ENCODE assay signal across 8 cellular contexts in genomic region chr19:48660854-48661731, GRCh38. TPM values are rescaled to one million over a fixed set of nuclear protein-coding genes. Genes with fewer than 3 reads are reported as not detected.
DNase-seq lines count a peak whose midpoint lies in the region; ATAC-seq, FAIRE-seq and TF ChIP-seq lines count a peak whose summit lies in the region.

No MANE protein-coding gene starts in this region.

- TF ChIP-seq RAD21 in A549 (conservative IDR thresholded peaks at IDR 0.05 in 1 of 2, IDR thresholded peaks at IDR 0.05 in 1 of 2), result no peak

- peak overlapping the region; percentile 5 to 61; a peak in 3 of 6 replicates for H3K27ac ChIP-seq in A549

- no peak for TF ChIP-seq CTCF in A549 (IDR thresholded peaks at IDR 0.05)
- no peak for TF ChIP-seq CTCF in mesothelial cell of epicardium (IDR thresholded peaks at IDR 0.05; ENCODE audit: unreplicated experiment)

- ATAC-seq in A549 (peak; percentile 70 to 88), GM18511 (IDR thresholded peaks at IDR 0.05; ENCODE audit: unreplicated experiment) (peak; percentile 84), HG03095 (IDR thresholded peaks at IDR 0.05; ENCODE audit: unreplicated experiment) (peak; percentile 75)
- ATAC-seq in activated CD8-positive, alpha-beta T cell treated with anti-CD3 and anti-CD28 coated beads, Interleukin-2, amount 10 ng/mL, durations not matched to agents 7 days and 5 days, result peak; percentile 95

- TF ChIP-seq POLR2A in A549 (IDR thresholded peaks at IDR 0.05; ENCODE audit: low read length), result no peak

- WGBS in A549 (ENCODE audit: missing lambda C conversion rate), result 64% methylated on average over 40 of the region's 40 CpGs

- H3K9me3 Mint-ChIP-seq in activated CD8-positive, alpha-beta T cell treated with anti-CD3 and anti-CD28 coated beads, Interleukin-2, amount 10 ng/mL, durations not matched to agents 7 days and 5 days (ENCODE audit: insufficient read depth), result no peaks in the 10 kb centered on the region
- no peaks in the 10 kb centered on the region for H3K9me3 Mint-ChIP-seq in mesothelial cell of epicardium

- peak overlapping the region; percentile 29 for H3K4me2 ChIP-seq in A549

- peak; percentile 91 for FAIRE-seq in A549 (lab: Jason Lieb, UNC)

- no peak for TF ChIP-seq EP300 in A549 (IDR thresholded peaks at IDR 0.05)

- peaks cover 11% of the 10 kb centered on the region for H3K27me3 Mint-ChIP-seq in activated CD8-positive, alpha-beta T cell treated with anti-CD3 and anti-CD28 coated beads, Interleukin-2, amount 10 ng/mL, durations not matched to agents 7 days and 5 days (ENCODE audit: low read depth)
- no peaks in the 10 kb centered on the region for H3K27me3 Mint-ChIP-seq in mesothelial cell of epicardium (ENCODE audit: low read depth)

- H3K4me3 Mint-ChIP-seq in activated CD8-positive, alpha-beta T cell treated with anti-CD3 and anti-CD28 coated beads, Interleukin-2, amount 10 ng/mL, durations not matched to agents 7 days and 5 days, result peak overlapping the region; percentile 44
- H3K4me3 Mint-ChIP-seq in mesothelial cell of epicardium, result no peak overlapping the region

- H3K4me1 ChIP-seq in A549, result no peaks in the 10 kb centered on the region

- H3K9me3 ChIP-seq in A549, result no peaks in the 10 kb centered on the region

- CTCF ChIA-PET in A549 (lab: Yijun Ruan, JAX), result interaction anchor here (1.0 to 7.8 kb wide), 3 partner anchors 8 to 15 kb away, joined by 3 to 68 read pairs (median 6); no protein-coding TSS in a partner anchor
- CTCF ChIA-PET in activated CD8-positive, alpha-beta T cell treated with anti-CD3 and anti-CD28 coated beads, Interleukin-2, amount 10 ng/mL, durations not matched to agents 7 days and 5 days (lab: Charles Lee), result interaction anchor here (1.3 kb wide), 1 partner anchor 13 kb away, joined by 4 read pairs; no protein-coding TSS in a partner anchor

- no peak overlapping the region for H3K4me3 ChIP-seq in A549

- H3K27ac Mint-ChIP-seq in activated CD8-positive, alpha-beta T cell treated with anti-CD3 and anti-CD28 coated beads, Interleukin-2, amount 10 ng/mL, durations not matched to agents 7 days and 5 days, result peak overlapping the region; percentile 93
- H3K27ac Mint-ChIP-seq in mesothelial cell of epicardium, result peak overlapping the region; percentile 27

- H3K36me3 Mint-ChIP-seq in activated CD8-positive, alpha-beta T cell treated with anti-CD3 and anti-CD28 coated beads, Interleukin-2, amount 10 ng/mL, durations not matched to agents 7 days and 5 days (ENCODE audit: low read depth), result no peaks in the 10 kb centered on the region
- H3K36me3 Mint-ChIP-seq in mesothelial cell of epicardium, result no peaks in the 10 kb centered on the region

- DNase-seq in A549 (ENCODE audit: low read depth in 1 of 2, low spot score in 1 of 2), result peak; percentile 91 to 96
- DNase-seq in NCI-H774 (lab: John Stamatoyannopoulos, UW), result peak; percentile 83
- DNase-seq in activated CD8-positive, alpha-beta T cell treated with anti-CD3 and anti-CD28 coated beads, Interleukin-2, amount 10 ng/mL, durations not matched to agents 7 days and 5 days, result peak; percentile 90
- DNase-seq in effector CD4-positive, alpha-beta T cell, result peak; percentile 66
- peak in 1 of 2 experiments; percentile 67 for DNase-seq in mesothelial cell of epicardium (ENCODE audit: low spot score in 2 of 2, unreplicated experiment in 2 of 2)
- peak; percentile 74 for DNase-seq in stimulated activated CD8-positive, alpha-beta memory T cell treated with anti-CD3 and anti-CD28 coated beads, Interleukin-4, amount 100 ng/mL, for 24 hours (ENCODE audit: low read depth)

- peaks cover 10% of the 10 kb centered on the region for H3K4me1 Mint-ChIP-seq in activated CD8-positive, alpha-beta T cell treated with anti-CD3 and anti-CD28 coated beads, Interleukin-2, amount 10 ng/mL, durations not matched to agents 7 days and 5 days (ENCODE audit: low read depth)
- peaks cover 10% of the 10 kb centered on the region for H3K4me1 Mint-ChIP-seq in mesothelial cell of epicardium

- POLR2A ChIA-PET in A549 (lab: Yijun Ruan, JAX), result no interaction called here
- POLR2A ChIA-PET in activated CD8-positive, alpha-beta T cell treated with anti-CD3 and anti-CD28 coated beads, Interleukin-2, amount 10 ng/mL, durations not matched to agents 7 days and 5 days (lab: Charles Lee), result no interaction called here

TF ChIP-seq in A549, 52 proteins besides CTCF, POLR2A, EP300 and RAD21 (continues in another document):
- no peak for TF ChIP-seq FOSL2 (IDR thresholded peaks at IDR 0.05)
- TF ChIP-seq FOSL2 (CRISPR knock-in tag; IDR thresholded peaks at IDR 0.05), result peak; percentile 83
- no peak for TF ChIP-seq CHD2 (IDR thresholded peaks at IDR 0.05; ENCODE audit: low read length, partially characterized antibody)
- no peak for TF ChIP-seq KDM5A (IDR thresholded peaks at IDR 0.05)
- peak; percentile 99 for TF ChIP-seq RFX5 (IDR thresholded peaks at IDR 0.05)
- peak; percentile 95 for TF ChIP-seq MAX (IDR thresholded peaks at IDR 0.05)
- TF ChIP-seq HOXB5 (CRISPR knock-in tag; IDR thresholded peaks at IDR 0.05), result no peak
- no peak for TF ChIP-seq ATOH8 (CRISPR knock-in tag; IDR thresholded peaks at IDR 0.05; ENCODE audit: low read depth)
- no peak for TF ChIP-seq PBX3 (IDR thresholded peaks at IDR 0.05)

RNA-seq across cellular contexts. Expression of gene NTN5, which starts 11.7 kb away (rescaled TPM):
- polyA plus RNA-seq in A549 (2011; rRNA removed) (0.22 and 0.41 TPM in 2 replicates), A549 (2017; fragmentation: RNase III; extraction: RNeasy Plus Mini Kit Qiagen cat#74134 plus additional on column Dnase treatment) (0.18 to 0.44 TPM (median 0.28 TPM) in 3 replicates)
- polyA plus RNA-seq in A549 (2012; cell fraction: cytosol; rRNA removed), result 0.39 and 0.52 TPM in 2 replicates
- 3.6 and 4.5 TPM in 2 replicates for polyA plus RNA-seq in A549 (2012; cell fraction: nucleus; rRNA removed)
- not detected in 2 replicates for polyA minus RNA-seq in A549 (2011; rRNA and poly(A)+ RNA removed)
- under 1 TPM; 0.55 to 0.78 TPM for total RNA-seq in activated CD8-positive, alpha-beta T cell treated with anti-CD3 and anti-CD28 coated beads, Interleukin-2, amount 10 ng/mL, durations not matched to agents 7 days and 5 days
- total RNA-seq in mesothelial cell of epicardium, result 6.8 to 7.3 TPM (median 7.1 TPM) in 3 replicates

RNA-seq across cellular contexts. Expression of gene CA11, which starts 15.1 kb away (rescaled TPM):
- polyA plus RNA-seq in A549 (2011; rRNA removed), result 8.8 and 9.8 TPM in 2 replicates
- 4.3 and 5.3 TPM in 2 replicates for polyA plus RNA-seq in A549 (2012; cell fraction: cytosol; rRNA removed)
- polyA plus RNA-seq in A549 (2012; cell fraction: nucleus; rRNA removed), result 3.4 and 12.5 TPM in 2 replicates
- polyA plus RNA-seq in A549 (2017; fragmentation: RNase III; extraction: RNeasy Plus Mini Kit Qiagen cat#74134 plus additional on column Dnase treatment), result 12.8 to 21.0 TPM (median 17.5 TPM) in 3 replicates
- 5.1 and 6.3 TPM in 2 replicates for polyA minus RNA-seq in A549 (2011; rRNA and poly(A)+ RNA removed)
- total RNA-seq in activated CD8-positive, alpha-beta T cell treated with anti-CD3 and anti-CD28 coated beads, Interleukin-2, amount 10 ng/mL, durations not matched to agents 7 days and 5 days, result 1 to 10 TPM; 5.2 to 6.3 TPM
- 48.2 to 55.0 TPM (median 53.1 TPM) in 3 replicates for total RNA-seq in mesothelial cell of epicardium

RNA-seq across cellular contexts. Expression of gene DBP, which starts 23.9 kb away (rescaled TPM):
- polyA plus RNA-seq in A549 (2011; rRNA removed), result 1.8 and 2.5 TPM in 2 replicates
- 3.3 and 3.6 TPM in 2 replicates for polyA plus RNA-seq in A549 (2012; cell fraction: cytosol; rRNA removed)
- 2.1 and 2.5 TPM in 2 replicates for polyA plus RNA-seq in A549 (2012; cell fraction: nucleus; rRNA removed)
- 3.8 to 5.5 TPM (median 4.1 TPM) in 3 replicates for polyA plus RNA-seq in A549 (2017; fragmentation: RNase III; extraction: RNeasy Plus Mini Kit Qiagen cat#74134 plus additional on column Dnase treatment)
- polyA minus RNA-seq in A549 (2011; rRNA and poly(A)+ RNA removed), result 2.2 and 3.9 TPM in 2 replicates
- total RNA-seq in activated CD8-positive, alpha-beta T cell treated with anti-CD3 and anti-CD28 coated beads, Interleukin-2, amount 10 ng/mL, durations not matched to agents 7 days and 5 days, result 10 to 100 TPM; 17.3 to 18.3 TPM
- total RNA-seq in mesothelial cell of epicardium, result 11.5 to 13.2 TPM (median 13.1 TPM) in 3 replicates

RNA-seq across cellular contexts. Expression of gene FUT2, which starts 34.7 kb away (rescaled TPM):
- polyA plus RNA-seq in A549 (2011; rRNA removed), result not detected in 2 replicates
- polyA plus RNA-seq in A549 (2012; cell fraction: cytosol; rRNA removed), result not detected in 2 replicates
- not detected in 2 replicates for polyA plus RNA-seq in A549 (2012; cell fraction: nucleus; rRNA removed)
- polyA plus RNA-seq in A549 (2017; fragmentation: RNase III; extraction: RNeasy Plus Mini Kit Qiagen cat#74134 plus additional on column Dnase treatment), result not detected in 3 replicates
- polyA minus RNA-seq in A549 (2011; rRNA and poly(A)+ RNA removed), result not detected in 2 replicates
- total RNA-seq in activated CD8-positive, alpha-beta T cell treated with anti-CD3 and anti-CD28 coated beads, Interleukin-2, amount 10 ng/mL, durations not matched to agents 7 days and 5 days, result not detected
- 0.20 TPM in 1 of 3 replicates, not detected in the others for total RNA-seq in mesothelial cell of epicardium

RNA-seq across cellular contexts. Expression of gene SPHK2, which starts 41.8 kb away (rescaled TPM):
- polyA plus RNA-seq in A549 (2011; rRNA removed), result 5.5 and 6.1 TPM in 2 replicates
- polyA plus RNA-seq in A549 (2012; cell fraction: cytosol; rRNA removed), result 13.7 and 18.6 TPM in 2 replicates
- polyA plus RNA-seq in A549 (2012; cell fraction: nucleus; rRNA removed), result 37.8 and 64.1 TPM in 2 replicates
- polyA plus RNA-seq in A549 (2017; fragmentation: RNase III; extraction: RNeasy Plus Mini Kit Qiagen cat#74134 plus additional on column Dnase treatment), result 14.7 to 18.3 TPM (median 17.1 TPM) in 3 replicates
- polyA minus RNA-seq in A549 (2011; rRNA and poly(A)+ RNA removed), result 8.5 and 10.8 TPM in 2 replicates
- 10 to 100 TPM; 33.0 to 33.1 TPM for total RNA-seq in activated CD8-positive, alpha-beta T cell treated with anti-CD3 and anti-CD28 coated beads, Interleukin-2, amount 10 ng/mL, durations not matched to agents 7 days and 5 days
- 25.3 to 28.6 TPM (median 27.7 TPM) in 3 replicates for total RNA-seq in mesothelial cell of epicardium
